Comparison of ENCODE assay signal across 1 cellular context in the genomic region with DNA sequence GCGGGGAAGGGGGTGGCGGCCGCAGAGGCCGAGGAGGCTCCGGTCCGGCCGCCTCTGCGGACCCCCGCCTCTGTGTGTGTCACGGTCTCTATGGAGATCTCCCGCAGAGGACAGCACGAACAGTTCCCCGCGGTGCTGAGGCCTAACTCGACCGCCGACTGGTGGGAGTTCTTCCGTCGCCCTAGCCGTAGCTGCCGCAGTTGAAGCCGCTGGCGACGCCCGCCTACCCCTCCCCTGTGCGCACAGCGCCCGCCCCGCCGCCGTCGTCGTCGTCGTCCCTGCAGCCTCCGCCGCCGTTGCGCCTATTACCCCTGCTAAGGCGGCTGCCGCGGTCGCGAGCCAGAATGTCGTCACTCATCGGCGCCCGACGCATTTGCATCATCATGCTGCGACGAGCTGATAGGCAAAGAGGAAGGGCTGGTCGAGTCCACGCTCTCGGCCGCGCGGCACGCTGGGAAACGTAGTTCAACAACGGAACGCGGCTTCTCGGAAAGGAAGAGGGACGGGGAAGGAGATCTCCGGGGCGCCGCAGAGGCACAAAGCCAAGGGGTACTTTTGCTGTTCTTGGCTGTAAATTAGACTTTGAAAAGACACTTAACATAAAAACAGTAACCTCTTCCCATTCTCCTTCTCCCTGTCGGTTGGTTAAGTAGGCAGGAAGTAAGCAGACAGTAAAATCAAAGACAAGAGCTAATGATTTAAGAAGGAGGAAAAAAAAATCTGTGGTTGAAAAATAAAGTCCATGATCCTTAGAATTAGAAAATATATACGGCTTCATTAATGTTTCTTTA.
A peak's percentile ranks its signal among the peaks of the same experiment; 100 is the strongest.
TF ChIP-seq lines count a peak whose summit lies in the region.

TSS of gene NUP153 (minus strand) at position 346 of the 791 bp plus-strand sequence. CDS start 538 bp downstream, outside the sequence.

TF ChIP-seq in HepG2, 621 proteins besides CTCF, POLR2A, EP300 and RAD21 (continued from another document and continues in another):
- TF ChIP-seq ARID3A (IDR thresholded peaks at IDR 0.05; ENCODE audit: low read depth, low read length) = peak; percentile 68; the same call in 1 of the 2 replicates
- TF ChIP-seq NCOA5 (CRISPR knock-in tag; IDR thresholded peaks at IDR 0.05) = no peak
- TF ChIP-seq ZUFSP (CRISPR knock-in tag; IDR thresholded peaks at IDR 0.05; ENCODE audit: borderline replicate concordance) = no peak
- peak; percentile 87 for TF ChIP-seq CBX1 (IDR thresholded peaks at IDR 0.05; ENCODE audit: low read depth)
- peak; percentile 98 for TF ChIP-seq GABPB1 (CRISPR knock-in tag; IDR thresholded peaks at IDR 0.05)
- TF ChIP-seq, protein P1, sequence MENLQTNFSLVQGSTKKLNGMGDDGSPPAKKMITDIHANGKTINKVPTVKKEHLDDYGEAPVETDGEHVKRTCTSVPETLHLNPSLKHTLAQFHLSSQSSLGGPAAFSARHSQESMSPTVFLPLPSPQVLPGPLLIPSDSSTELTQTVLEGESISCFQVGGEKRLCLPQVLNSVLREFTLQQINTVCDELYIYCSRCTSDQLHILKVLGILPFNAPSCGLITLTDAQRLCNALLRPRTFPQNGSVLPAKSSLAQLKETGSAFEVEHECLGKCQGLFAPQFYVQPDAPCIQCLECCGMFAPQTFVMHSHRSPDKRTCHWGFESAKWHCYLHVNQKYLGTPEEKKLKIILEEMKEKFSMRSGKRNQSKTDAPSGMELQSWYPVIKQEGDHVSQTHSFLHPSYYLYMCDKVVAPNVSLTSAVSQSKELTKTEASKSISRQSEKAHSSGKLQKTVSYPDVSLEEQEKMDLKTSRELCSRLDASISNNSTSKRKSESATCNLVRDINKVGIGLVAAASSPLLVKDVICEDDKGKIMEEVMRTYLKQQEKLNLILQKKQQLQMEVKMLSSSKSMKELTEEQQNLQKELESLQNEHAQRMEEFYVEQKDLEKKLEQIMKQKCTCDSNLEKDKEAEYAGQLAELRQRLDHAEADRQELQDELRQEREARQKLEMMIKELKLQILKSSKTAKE (CRISPR knock-in tag; IDR thresholded peaks at IDR 0.05; ENCODE audit: borderline replicate concordance) = peak; percentile 85
- TF ChIP-seq PAX8 (CRISPR knock-in tag; IDR thresholded peaks at IDR 0.05; ENCODE audit: borderline replicate concordance) = peak; percentile 11; the same call in 1 of the 2 replicates
- 0 out of 2 replicates have a peak, but pooled peaks have one; percentile 68 for TF ChIP-seq NKX3-1 (CRISPR knock-in tag; IDR thresholded peaks at IDR 0.05)
- TF ChIP-seq XRCC5 (optimal IDR thresholded peaks at IDR 0.05; ENCODE audit: low read length) = peak; percentile 91
- no peak for TF ChIP-seq MBNL3 (CRISPR knock-in tag; conservative IDR thresholded peaks at IDR 0.05)
- peak; percentile 89 for TF ChIP-seq ZNF468 (CRISPR knock-in tag; IDR thresholded peaks at IDR 0.05)
- no peak for TF ChIP-seq MIER2 (CRISPR knock-in tag; IDR thresholded peaks at IDR 0.05)
- TF ChIP-seq NONO (IDR thresholded peaks at IDR 0.05) = no peak
- TF ChIP-seq NONO (CRISPR knock-in tag; conservative IDR thresholded peaks at IDR 0.05) = peak; percentile 98
- peak; percentile 63; the same call in 1 of the 2 replicates for TF ChIP-seq SMARCC2 (IDR thresholded peaks at IDR 0.05)
- TF ChIP-seq MYNN (CRISPR knock-in tag; IDR thresholded peaks at IDR 0.05; ENCODE audit: low read depth) = no peak
- TF ChIP-seq, protein P2, sequence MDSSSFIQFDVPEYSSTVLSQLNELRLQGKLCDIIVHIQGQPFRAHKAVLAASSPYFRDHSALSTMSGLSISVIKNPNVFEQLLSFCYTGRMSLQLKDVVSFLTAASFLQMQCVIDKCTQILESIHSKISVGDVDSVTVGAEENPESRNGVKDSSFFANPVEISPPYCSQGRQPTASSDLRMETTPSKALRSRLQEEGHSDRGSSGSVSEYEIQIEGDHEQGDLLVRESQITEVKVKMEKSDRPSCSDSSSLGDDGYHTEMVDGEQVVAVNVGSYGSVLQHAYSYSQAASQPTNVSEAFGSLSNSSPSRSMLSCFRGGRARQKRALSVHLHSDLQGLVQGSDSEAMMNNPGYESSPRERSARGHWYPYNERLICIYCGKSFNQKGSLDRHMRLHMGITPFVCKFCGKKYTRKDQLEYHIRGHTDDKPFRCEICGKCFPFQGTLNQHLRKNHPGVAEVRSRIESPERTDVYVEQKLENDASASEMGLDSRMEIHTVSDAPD (CRISPR knock-in tag; IDR thresholded peaks at IDR 0.05) = no peak; the same call in 1 of the 2 replicates
- TF ChIP-seq ZNF30 (CRISPR knock-in tag; IDR thresholded peaks at IDR 0.05) = no peak; the same call in 1 of the 2 replicates
- peak; percentile 43; the same call in 1 of the 2 replicates for TF ChIP-seq FOXK2 (IDR thresholded peaks at IDR 0.05)
- TF ChIP-seq, protein P3, sequence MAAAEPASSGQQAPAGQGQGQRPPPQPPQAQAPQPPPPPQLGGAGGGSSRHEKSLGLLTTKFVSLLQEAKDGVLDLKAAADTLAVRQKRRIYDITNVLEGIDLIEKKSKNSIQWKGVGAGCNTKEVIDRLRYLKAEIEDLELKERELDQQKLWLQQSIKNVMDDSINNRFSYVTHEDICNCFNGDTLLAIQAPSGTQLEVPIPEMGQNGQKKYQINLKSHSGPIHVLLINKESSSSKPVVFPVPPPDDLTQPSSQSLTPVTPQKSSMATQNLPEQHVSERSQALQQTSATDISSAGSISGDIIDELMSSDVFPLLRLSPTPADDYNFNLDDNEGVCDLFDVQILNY (CRISPR knock-in tag; conservative IDR thresholded peaks at IDR 0.05) = peak; percentile 77; the same call in 1 of the 2 replicates
- TF ChIP-seq ZNF687 (CRISPR knock-in tag; IDR thresholded peaks at IDR 0.05) = peak; percentile 87
- TF ChIP-seq ZC3H4 (CRISPR knock-in tag; IDR thresholded peaks at IDR 0.05; ENCODE audit: borderline replicate concordance) = no peak
- peak; percentile 95; the same call in 1 of the 2 replicates for TF ChIP-seq ZNF552 (CRISPR knock-in tag; IDR thresholded peaks at IDR 0.05; ENCODE audit: borderline replicate concordance)
- peak; percentile 94 for TF ChIP-seq TP53 (CRISPR knock-in tag; conservative IDR thresholded peaks at IDR 0.05)
- TF ChIP-seq ZNF777 (CRISPR knock-in tag; IDR thresholded peaks at IDR 0.05) = peak; percentile 59
- no peak; the same call in 1 of the 2 replicates for TF ChIP-seq ZNF816 (CRISPR knock-in tag; IDR thresholded peaks at IDR 0.05; ENCODE audit: borderline replicate concordance)
- peak; percentile 95; the same call in 1 of the 2 replicates for TF ChIP-seq TSC22D2 (CRISPR knock-in tag; IDR thresholded peaks at IDR 0.05; ENCODE audit: borderline replicate concordance)
- TF ChIP-seq FOXA1 (IDR thresholded peaks at IDR 0.05) = no peak
- TF ChIP-seq FOXA1 (CRISPR knock-in tag; IDR thresholded peaks at IDR 0.05) = peak; percentile 73
- TF ChIP-seq ARNT (IDR thresholded peaks at IDR 0.05) = no peak
- 0 out of 2 replicates have a peak, but pooled peaks have one; percentile 56 for TF ChIP-seq KLF9 (CRISPR knock-in tag; IDR thresholded peaks at IDR 0.05; ENCODE audit: low read depth)
- TF ChIP-seq FOXM1 (CRISPR knock-in tag; IDR thresholded peaks at IDR 0.05) = no peak; the same call in 1 of the 2 replicates
- TF ChIP-seq NFKB2 (CRISPR knock-in tag; IDR thresholded peaks at IDR 0.05; ENCODE audit: borderline replicate concordance) = no peak; the same call in none of the 2 replicates
- no peak; the same call in 1 of the 2 replicates for TF ChIP-seq ZNF547 (CRISPR knock-in tag; IDR thresholded peaks at IDR 0.05)
- TF ChIP-seq CC2D1A (CRISPR knock-in tag; IDR thresholded peaks at IDR 0.05) = no peak
- TF ChIP-seq ZNF205 (CRISPR knock-in tag; IDR thresholded peaks at IDR 0.05) = peak; percentile 91
- TF ChIP-seq ZNF569 (CRISPR knock-in tag; IDR thresholded peaks at IDR 0.05; ENCODE audit: borderline replicate concordance) = no peak
- peak; percentile 8; the same call in 1 of the 2 replicates for TF ChIP-seq CCDC6 (CRISPR knock-in tag; IDR thresholded peaks at IDR 0.05)
- TF ChIP-seq GPN1 (CRISPR knock-in tag; IDR thresholded peaks at IDR 0.05; ENCODE audit: borderline replicate concordance) = no peak
- peak; percentile 29 for TF ChIP-seq AGO1 (IDR thresholded peaks at IDR 0.05; ENCODE audit: low read depth, low read length, poor library complexity, severe bottlenecking)
- TF ChIP-seq NPAS2 (CRISPR knock-in tag; IDR thresholded peaks at IDR 0.05; ENCODE audit: borderline replicate concordance) = no peak
- TF ChIP-seq FUBP1 (CRISPR knock-in tag; IDR thresholded peaks at IDR 0.05; ENCODE audit: borderline replicate concordance) = no peak
- peak; percentile 63; the same call in 1 of the 2 replicates for TF ChIP-seq THAP7 (CRISPR knock-in tag; IDR thresholded peaks at IDR 0.05)
- TF ChIP-seq WIZ (CRISPR knock-in tag; IDR thresholded peaks at IDR 0.05) = no peak
- TF ChIP-seq HOXA9 (CRISPR knock-in tag; IDR thresholded peaks at IDR 0.05; ENCODE audit: borderline replicate concordance) = peak; percentile 13; the same call in 1 of the 2 replicates
- TF ChIP-seq HNRNPK (IDR thresholded peaks at IDR 0.05; ENCODE audit: low read depth, low read length, poor library complexity, severe bottlenecking) = peak; percentile 34
- peak; percentile 3; the same call in 1 of the 2 replicates for TF ChIP-seq ZNF563 (CRISPR knock-in tag; IDR thresholded peaks at IDR 0.05)
